Comparison of ENCODE assay signal across 24 cellular contexts in the genomic region with DNA sequence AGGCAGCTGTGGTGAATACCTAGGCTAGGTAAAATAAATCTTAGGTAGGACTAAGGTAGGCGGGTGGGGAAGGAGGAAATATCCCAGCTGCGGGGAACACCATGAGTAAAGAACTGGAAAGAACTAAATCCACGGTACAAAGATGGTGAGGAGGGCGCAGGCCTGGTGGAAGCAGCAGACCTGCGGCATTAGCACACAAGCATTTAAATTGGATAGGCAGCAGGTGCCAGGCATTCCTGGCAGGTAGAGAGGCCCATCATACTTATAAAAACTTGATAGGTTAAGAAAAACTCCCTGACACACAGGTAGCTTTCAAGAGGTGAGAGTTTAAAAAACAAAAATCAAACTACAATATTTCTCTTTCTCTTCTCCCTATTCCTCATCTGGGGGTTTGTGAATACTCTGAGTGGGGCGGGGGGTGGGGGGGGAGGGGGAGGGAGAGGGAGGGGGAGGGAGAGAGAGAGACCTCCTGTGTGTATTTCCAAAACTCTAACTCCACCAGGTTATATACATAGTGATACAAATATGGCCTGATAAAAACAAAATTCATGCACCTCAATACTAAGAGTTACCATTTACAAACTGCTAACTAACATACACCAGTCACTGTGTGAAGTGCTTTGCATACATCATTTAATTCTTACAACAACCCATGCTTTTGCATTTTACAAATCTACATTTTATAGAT. TPM values are rescaled to one million over a fixed set of nuclear protein-coding genes. Genes with fewer than 3 reads are reported as not detected.
DNase-seq lines count a peak whose midpoint lies in the region; ATAC-seq lines count a peak whose summit lies in the region.
"Had no signal": no experiment of that assay in that cellular context is flagged by ENCODE, and none has a peak within 500 bp of the region (broad histone marks: within the 10 kb centered on the region; RNA-seq: fewer than 3 reads in every experiment).

No MANE protein-coding gene starts in this region.

- peaks cover 16 to 32% (median 25%) of the 10 kb centered on the region in 4 donors for H3K4me1 Mint-ChIP-seq in CD4-positive, alpha-beta memory T cell
- H3K4me1 Mint-ChIP-seq in activated CD8-positive, alpha-beta T cell treated with anti-CD3 and anti-CD28 coated beads, Interleukin-2, amount 10 ng/mL, durations not matched to agents 7 days and 5 days (ENCODE audit: low read depth), result peaks cover 33% of the 10 kb centered on the region
- H3K4me1 Mint-ChIP-seq in naive thymus-derived CD4-positive, alpha-beta T cell, result peaks cover 20 to 38% (median 23%) of the 10 kb centered on the region in 7 donors

- POLR2A ChIA-PET in CD4-positive, alpha-beta memory T cell (lab: Charles Lee; ENCODE audit: partially characterized antibody), result interaction anchor here (0.6 kb wide), 1 partner anchor 14 kb away, joined by 5 read pairs; a partner anchor contains a TSS
- POLR2A ChIA-PET in activated CD8-positive, alpha-beta T cell treated with anti-CD3 and anti-CD28 coated beads, Interleukin-2, amount 10 ng/mL, durations not matched to agents 7 days and 5 days (lab: Charles Lee), result no interaction called here
- POLR2A ChIA-PET in naive thymus-derived CD4-positive, alpha-beta T cell (lab: Charles Lee), result interaction anchor here (0.6 to 1.3 kb wide), 2 partner anchors 26 to 664 kb away, joined by 3 to 4 read pairs; no protein-coding TSS in a partner anchor

- peak overlapping the region in 6 of 8 donors; percentile 7 to 69 (median 50) for H3K4me3 Mint-ChIP-seq in CD4-positive, alpha-beta memory T cell
- H3K4me3 Mint-ChIP-seq in activated CD8-positive, alpha-beta T cell treated with anti-CD3 and anti-CD28 coated beads, Interleukin-2, amount 10 ng/mL, durations not matched to agents 7 days and 5 days, result no peak overlapping the region
- peak overlapping the region in 8 of 10 donors; percentile 12 to 76 (median 55) for H3K4me3 Mint-ChIP-seq in naive thymus-derived CD4-positive, alpha-beta T cell
- H3K4me3 Mint-ChIP-seq: activated naive CD4-positive, alpha-beta T cell treated with anti-CD3 and anti-CD28 coated beads, Interleukin-2, amount 10 ng/mL, durations not matched to agents 7 days and 5 days; natural killer cell treated with Interleukin-12 subunit alpha and Interleukin-12 subunit beta and Interleukin-15 and Interleukin-18, amount 100 ng/mL, for 72 hours; stimulated activated naive B cell treated with anti-CD40 and anti-IgM and Interleukin-4, amounts not matched to agents 10 μg/mL and 1 μg/mL and 100 μg/mL, for 72 hours had no signal

- H3K4me3 ChIP-seq in CD4-positive, alpha-beta memory T cell (ENCODE audit: low read length in 2 of 2), result no peak overlapping the region
- no peak overlapping the region for H3K4me3 ChIP-seq in naive thymus-derived CD4-positive, alpha-beta T cell (ENCODE audit: low read length)
- H3K4me3 ChIP-seq: ascending aorta, suprapubic skin had no signal

- H3K27ac ChIP-seq in CD4-positive, alpha-beta memory T cell (ENCODE audit: low read depth, low read length), result no peak overlapping the region
- peak overlapping the region; percentile 41 for H3K27ac ChIP-seq in naive thymus-derived CD4-positive, alpha-beta T cell (ENCODE audit: low read depth, low read length)
- H3K27ac ChIP-seq: ascending aorta, suprapubic skin had no signal

- H3K9me3 Mint-ChIP-seq in CD4-positive, alpha-beta memory T cell, result no peaks in the 10 kb centered on the region
- H3K9me3 Mint-ChIP-seq in activated CD8-positive, alpha-beta T cell treated with anti-CD3 and anti-CD28 coated beads, Interleukin-2, amount 10 ng/mL, durations not matched to agents 7 days and 5 days (ENCODE audit: insufficient read depth), result no peaks in the 10 kb centered on the region
- no peaks in the 10 kb centered on the region for H3K9me3 Mint-ChIP-seq in naive thymus-derived CD4-positive, alpha-beta T cell
- H3K9me3 Mint-ChIP-seq: activated naive CD4-positive, alpha-beta T cell treated with anti-CD3 and anti-CD28 coated beads, Interleukin-2, amount 10 ng/mL, durations not matched to agents 7 days and 5 days; natural killer cell treated with Interleukin-12 subunit alpha and Interleukin-12 subunit beta and Interleukin-15 and Interleukin-18, amount 100 ng/mL, for 72 hours; stimulated activated naive B cell treated with anti-CD40 and anti-IgM and Interleukin-4, amounts not matched to agents 10 μg/mL and 1 μg/mL and 100 μg/mL, for 72 hours had no signal

- peak overlapping the region in 6 of 7 donors; percentile 38 to 91 (median 78) for H3K27ac Mint-ChIP-seq in CD4-positive, alpha-beta memory T cell
- H3K27ac Mint-ChIP-seq in activated CD8-positive, alpha-beta T cell treated with anti-CD3 and anti-CD28 coated beads, Interleukin-2, amount 10 ng/mL, durations not matched to agents 7 days and 5 days, result peak overlapping the region; percentile 37
- H3K27ac Mint-ChIP-seq in naive thymus-derived CD4-positive, alpha-beta T cell, result peak overlapping the region in 6 of 9 donors; percentile 10 to 82 (median 65)
- H3K27ac Mint-ChIP-seq: activated naive CD4-positive, alpha-beta T cell treated with anti-CD3 and anti-CD28 coated beads, Interleukin-2, amount 10 ng/mL, durations not matched to agents 7 days and 5 days; stimulated activated naive B cell treated with anti-CD40 and anti-IgM and Interleukin-4, amounts not matched to agents 10 μg/mL and 1 μg/mL and 100 μg/mL, for 72 hours had no signal

- no peaks in the 10 kb centered on the region for H3K27me3 ChIP-seq in CD4-positive, alpha-beta memory T cell (ENCODE audit: insufficient read depth, low read length)
- H3K27me3 ChIP-seq in naive thymus-derived CD4-positive, alpha-beta T cell (ENCODE audit: control insufficient read depth in 2 of 2, insufficient read depth in 2 of 2, low read length in 2 of 2), result no peaks in the 10 kb centered on the region
- H3K27me3 ChIP-seq: ascending aorta, suprapubic skin had no signal

- H3K9me3 ChIP-seq in CD4-positive, alpha-beta memory T cell (ENCODE audit: control insufficient read depth in 1 of 2, low read length in 2 of 2), result no peaks in the 10 kb centered on the region
- no peaks in the 10 kb centered on the region for H3K9me3 ChIP-seq in naive thymus-derived CD4-positive, alpha-beta T cell (ENCODE audit: control insufficient read depth in 2 of 3, low read length in 3 of 3)
- H3K9me3 ChIP-seq: ascending aorta, suprapubic skin had no signal

- H3K27me3 Mint-ChIP-seq in CD4-positive, alpha-beta memory T cell, result no peaks in the 10 kb centered on the region
- no peaks in the 10 kb centered on the region for H3K27me3 Mint-ChIP-seq in activated CD8-positive, alpha-beta T cell treated with anti-CD3 and anti-CD28 coated beads, Interleukin-2, amount 10 ng/mL, durations not matched to agents 7 days and 5 days (ENCODE audit: low read depth)
- no peaks in the 10 kb centered on the region for H3K27me3 Mint-ChIP-seq in naive thymus-derived CD4-positive, alpha-beta T cell
- H3K27me3 Mint-ChIP-seq: activated naive CD4-positive, alpha-beta T cell treated with anti-CD3 and anti-CD28 coated beads, Interleukin-2, amount 10 ng/mL, durations not matched to agents 7 days and 5 days; natural killer cell treated with Interleukin-12 subunit alpha and Interleukin-12 subunit beta and Interleukin-15 and Interleukin-18, amount 100 ng/mL, for 72 hours; stimulated activated naive B cell treated with anti-CD40 and anti-IgM and Interleukin-4, amounts not matched to agents 10 μg/mL and 1 μg/mL and 100 μg/mL, for 72 hours had no signal

- peaks cover 89% of the 10 kb centered on the region for H3K4me1 ChIP-seq in CD4-positive, alpha-beta memory T cell (ENCODE audit: insufficient read depth, low read length)
- peaks cover 54 to 68% of the 10 kb centered on the region in 2 donors for H3K4me1 ChIP-seq in naive thymus-derived CD4-positive, alpha-beta T cell (ENCODE audit: control insufficient read depth in 2 of 2, insufficient read depth in 2 of 2, low read length in 2 of 2)
- H3K4me1 ChIP-seq: suprapubic skin had no signal

- no peak for ATAC-seq in activated CD8-positive, alpha-beta T cell treated with anti-CD3 and anti-CD28 coated beads, Interleukin-2, amount 10 ng/mL, durations not matched to agents 7 days and 5 days
- ATAC-seq in naive thymus-derived CD4-positive, alpha-beta T cell, result no peak
- ATAC-seq in GM19455 (IDR thresholded peaks at IDR 0.05; ENCODE audit: unreplicated experiment), result no peak
- ATAC-seq in GM19035 (IDR thresholded peaks at IDR 0.05; ENCODE audit: unreplicated experiment), result no peak
- ATAC-seq: activated CD4-positive, CD25-positive, alpha-beta regulatory T cell treated with anti-CD3 and anti-CD28 coated beads, Interleukin-2, amount 50 U/mL, for 24 hours; left colon; natural killer cell treated with Interleukin-12 subunit alpha and Interleukin-12 subunit beta and Interleukin-15 and Interleukin-18, amount 100 ng/mL, for 72 hours; stimulated activated naive B cell treated with anti-CD40 and anti-IgM and Interleukin-4, amounts not matched to agents 10 μg/mL and 1 μg/mL and 100 μg/mL, for 72 hours had no signal

- peaks cover 12 to 28% of the 10 kb centered on the region in 2 donors for H3K36me3 Mint-ChIP-seq in CD4-positive, alpha-beta memory T cell
- H3K36me3 Mint-ChIP-seq in activated CD8-positive, alpha-beta T cell treated with anti-CD3 and anti-CD28 coated beads, Interleukin-2, amount 10 ng/mL, durations not matched to agents 7 days and 5 days (ENCODE audit: low read depth), result peaks cover 28% of the 10 kb centered on the region
- H3K36me3 Mint-ChIP-seq in naive thymus-derived CD4-positive, alpha-beta T cell, result peaks cover 0 to 16% (median 5%) of the 10 kb centered on the region in 5 donors
- H3K36me3 Mint-ChIP-seq: natural killer cell treated with Interleukin-12 subunit alpha and Interleukin-12 subunit beta and Interleukin-15 and Interleukin-18, amount 100 ng/mL, for 72 hours had no signal

- no peaks in the 10 kb centered on the region for H3K36me3 ChIP-seq in CD4-positive, alpha-beta memory T cell (ENCODE audit: insufficient read depth, low read length)
- H3K36me3 ChIP-seq in naive thymus-derived CD4-positive, alpha-beta T cell (ENCODE audit: control insufficient read depth in 2 of 3, insufficient read depth in 3 of 3, low read length in 3 of 3), result peaks cover 0 to 9% (median 0%) of the 10 kb centered on the region in 3 experiments
- H3K36me3 ChIP-seq: ascending aorta, suprapubic skin had no signal

- CTCF ChIA-PET in CD4-positive, alpha-beta memory T cell (lab: Charles Lee; ENCODE audit: partially characterized antibody), result no interaction called here
- CTCF ChIA-PET in activated CD8-positive, alpha-beta T cell treated with anti-CD3 and anti-CD28 coated beads, Interleukin-2, amount 10 ng/mL, durations not matched to agents 7 days and 5 days (lab: Charles Lee), result interaction anchor here (3.3 kb wide), 1 partner anchor 10 kb away, joined by 16 read pairs; no protein-coding TSS in a partner anchor
- CTCF ChIA-PET in naive thymus-derived CD4-positive, alpha-beta T cell (lab: Charles Lee), result interaction anchor here (0.8 kb wide), 1 partner anchor 93 kb away, joined by 3 read pairs; no protein-coding TSS in a partner anchor

- intact Hi-C loops in CD4-positive, alpha-beta memory T cell (cut with micrococcal nuclease), result loop anchor here (2.0 to 5.0 kb wide), 2 partner anchors 15 to 82 kb away; no protein-coding TSS in a partner anchor
- intact Hi-C loops in naive thymus-derived CD4-positive, alpha-beta T cell (cut with micrococcal nuclease), result loop anchor here in 1 of 2 donors (2.0 kb wide), 1 partner anchor 15 kb away; no protein-coding TSS in a partner anchor

- peak; percentile 48 for DNase-seq in activated CD8-positive, alpha-beta memory T cell treated with anti-CD3 and anti-CD28 coated beads for 24 hours
- DNase-seq in activated CD8-positive, alpha-beta memory T cell treated with anti-CD3 and anti-CD28 coated beads, Interleukin-2, amount 50 U/mL, for 4 hours, result no peak
- no peak for DNase-seq in CD4-positive, alpha-beta memory T cell
- DNase-seq in activated CD8-positive, alpha-beta T cell treated with anti-CD3 and anti-CD28 coated beads, Interleukin-2, amount 10 ng/mL, durations not matched to agents 7 days and 5 days, result no peak
- no peak for DNase-seq in naive thymus-derived CD4-positive, alpha-beta T cell
- DNase-seq in UCSD-AML1 (lab: John Stamatoyannopoulos, UW; ENCODE audit: unreplicated experiment), result no peak
- DNase-seq: activated naive CD4-positive, alpha-beta T cell treated with anti-CD3 and anti-CD28 coated beads, Interleukin-2, amount 10 ng/mL, durations not matched to agents 7 days and 5 days; effector CD4-positive, alpha-beta T cell; hypothalamus; KG1; left colon; MM.1S; NCI-H1417; NCI-H2029; NCI-H524; OCI-M1; stimulated activated naive B cell treated with anti-CD40 and anti-IgM and Interleukin-4, amounts not matched to agents 10 μg/mL and 1 μg/mL and 100 μg/mL, for 72 hours; T-helper 1 cell had no signal

RNA-seq across cellular contexts. Expression of a gene that starts 13.5 kb away (rescaled TPM):
- 100 to 1,000 TPM; 220 to 225 TPM for total RNA-seq in CD4-positive, alpha-beta memory T cell
- polyA plus RNA-seq in CD4-positive, alpha-beta memory T cell, result 100 to 1,000 TPM in 1 of 2 donors, 10 to 100 TPM in 1; 27.6 to 129 TPM
- 100 to 1,000 TPM; 105 to 107 TPM for total RNA-seq in activated CD8-positive, alpha-beta T cell treated with anti-CD3 and anti-CD28 coated beads, Interleukin-2, amount 10 ng/mL, durations not matched to agents 7 days and 5 days
- total RNA-seq in naive thymus-derived CD4-positive, alpha-beta T cell, result 100 to 1,000 TPM; 114 to 253 (median 218) TPM
- 10 to 100 TPM; 71.5 to 84.6 TPM for polyA plus RNA-seq in naive thymus-derived CD4-positive, alpha-beta T cell
